ENCODE assay signal across 8 cellular contexts in the genomic region with DNA sequence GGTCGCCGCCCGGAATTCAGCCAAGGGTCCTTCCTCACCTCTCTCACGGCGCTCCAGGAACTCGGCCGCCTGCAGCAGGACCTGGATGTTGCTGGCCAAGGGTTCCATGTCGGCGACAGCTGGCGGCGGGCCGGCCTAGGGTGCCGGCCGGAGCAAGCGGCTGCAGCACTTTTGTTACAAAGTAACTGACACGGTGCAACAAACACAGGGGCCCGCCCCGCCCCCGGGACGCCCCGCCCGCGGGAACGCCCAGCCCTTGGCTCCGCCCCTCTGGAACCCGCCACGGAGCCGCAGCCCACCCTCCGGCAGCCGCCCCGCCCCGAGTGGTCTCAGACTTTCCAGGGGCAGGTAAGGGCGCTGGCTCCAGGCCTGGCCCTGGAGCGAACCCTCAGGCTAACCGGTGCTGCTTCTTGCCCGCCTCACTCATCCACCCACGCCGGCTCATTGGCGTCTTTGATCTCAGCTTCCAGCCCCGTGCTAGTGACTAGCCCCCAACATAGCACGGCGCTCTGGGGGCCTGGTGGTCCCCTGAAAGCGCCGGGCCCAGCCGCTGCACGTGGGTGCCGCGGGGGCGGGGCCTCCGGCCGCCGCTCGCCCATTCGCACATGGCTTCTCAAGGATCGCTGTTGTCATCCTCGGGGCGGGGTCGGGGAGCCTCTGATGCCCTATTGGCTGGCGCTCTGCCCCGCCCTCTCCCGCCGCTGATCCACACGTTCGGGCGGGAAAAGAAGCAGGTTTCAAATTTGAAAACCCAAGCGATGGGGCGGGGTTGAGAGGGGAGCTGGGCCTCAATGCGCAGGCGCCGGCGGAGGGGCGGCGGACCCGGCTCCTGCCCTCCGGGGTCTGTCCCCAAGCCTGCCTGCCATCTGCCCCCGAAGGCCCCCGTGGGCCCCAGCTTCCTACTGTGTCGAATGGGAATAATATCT. TPM values are rescaled to one million over a fixed set of nuclear protein-coding genes. Genes with fewer than 3 reads are reported as not detected.
DNase-seq lines count a peak whose midpoint lies in the region; ATAC-seq and TF ChIP-seq lines count a peak whose summit lies in the region.

TSS of gene MXD3 (minus strand) at position 176 of the 926 bp plus-strand sequence. CDS start at position 108, 68 bp downstream.

- peaks cover 40% of the 10 kb centered on the region for H3K36me3 Mint-ChIP-seq in Caco-2 (ENCODE audit: insufficient read depth, unreplicated experiment)

- no peaks in the 10 kb centered on the region for H3K9me3 Mint-ChIP-seq in Caco-2 (ENCODE audit: unreplicated experiment)

- H3K4me1 Mint-ChIP-seq in Caco-2 (ENCODE audit: low read depth, unreplicated experiment): peaks cover 13% of the 10 kb centered on the region

- H3K56ac ChIP-seq in mesendoderm (ENCODE audit: low read length): peak within 1 kb of the TSS; percentile 97

- no peak within 1 kb of the TSS for H4K8ac ChIP-seq in mesendoderm (ENCODE audit: low read depth, low read length)

- H4K5ac ChIP-seq in mesendoderm (ENCODE audit: low read length): no peak within 1 kb of the TSS

- H3K23ac ChIP-seq in mesendoderm (ENCODE audit: low read length): no peak within 1 kb of the TSS

- peak; percentile 74 for ATAC-seq in GM21367 (IDR thresholded peaks at IDR 0.05; ENCODE audit: unreplicated experiment)

- BruUV-seq in Caco-2 (replicated peaks; lab: Mats Ljungman, UMichigan): no TSS peak

- no peaks in the 10 kb centered on the region for H3K27me3 Mint-ChIP-seq in Caco-2 (ENCODE audit: insufficient read depth, unreplicated experiment)

- H3K27me3 ChIP-seq in Caco-2 (replicated peaks; ENCODE audit: control insufficient read depth, insufficient read depth, low read length) (no peaks in the 10 kb centered on the region), mesendoderm (ENCODE audit: insufficient read depth, low read length, poor library complexity) (no peaks in the 10 kb centered on the region)

- H3K4me2 ChIP-seq in mesendoderm (ENCODE audit: low read length): peak within 1 kb of the TSS; percentile 94

- no peak within 1 kb of the TSS for H2BK5ac ChIP-seq in mesendoderm (ENCODE audit: low read length)

- H2BK120ac ChIP-seq in mesendoderm (ENCODE audit: low read depth, low read length): no peak within 1 kb of the TSS

- intact Hi-C loops in Caco-2 (cut with micrococcal nuclease; ENCODE audit: unreplicated experiment): loop anchor here (1.0 to 2.0 kb wide), 4 partner anchors 39 to 185 kb away; partner anchors contain the start of genes LMAN2 and PDLIM7

- CTCF ChIA-PET in Caco-2 (lab: Charles Lee): interaction anchor here (0.6 to 2.4 kb wide), 12 partner anchors 14 to 299 kb away, joined by 3 to 8 read pairs (median 4); partner anchors contain the start of genes FGFR4 and LMAN2

- H3K9ac ChIP-seq in mesendoderm (ENCODE audit: low read length): peak within 1 kb of the TSS; percentile 86

- H3K36me3 ChIP-seq in Caco-2 (ENCODE audit: control insufficient read depth, insufficient read depth, low read length) (peaks cover 3% of the 10 kb centered on the region), mesendoderm (ENCODE audit: control insufficient read depth, insufficient read depth, low read length) (no peaks in the 10 kb centered on the region)

- H3K79me1 ChIP-seq in mesendoderm (ENCODE audit: low read length): no peaks in the 10 kb centered on the region

- peak within 1 kb of the TSS; percentile 68 for H3K27ac ChIP-seq in mesendoderm (ENCODE audit: low read depth, low read length)

- H2AK5ac ChIP-seq in mesendoderm (ENCODE audit: low read length): no peak within 1 kb of the TSS

- peak within 1 kb of the TSS; percentile 93 for H3K27ac Mint-ChIP-seq in Caco-2 (ENCODE audit: unreplicated experiment)

- peak; percentile 99 for DNase-seq in Caco-2
- peak; percentile 97 for DNase-seq in HT1080 (ENCODE audit: low read depth)
- peak; percentile 97 for DNase-seq in NK-92 treated with Interleukin-12 subunit alpha and Interleukin-12 subunit beta, amount 100 ng/mL, for 24 hours (lab: John Stamatoyannopoulos, UW)
- DNase-seq in activated CD8-positive, alpha-beta memory T cell treated with anti-CD3 and anti-CD28 coated beads for 1 hour (ENCODE audit: extremely low read depth in 1 of 2, low read depth in 1 of 2): peak; percentile 86 to 91
- peak; percentile 88 for DNase-seq in effector CD8-positive, alpha-beta T cell (lab: John Stamatoyannopoulos, UW)
- DNase-seq in mesendoderm: peak; percentile 99
- DNase-seq in stimulated activated CD8-positive, alpha-beta memory T cell treated with anti-CD3 and anti-CD28 coated beads, Interleukin-12 subunit alpha, Interleukin-12 subunit beta, amount 100 ng/mL, for 24 hours (ENCODE audit: extremely low read depth): peak; percentile 95

- peak within 1 kb of the TSS; percentile 93 for H3K4me3 ChIP-seq in Caco-2 (ENCODE audit: low read depth, low read length)
- H3K4me3 ChIP-seq in mesendoderm (ENCODE audit: low read length): peak within 1 kb of the TSS; percentile 61

- WGBS in mesendoderm (ENCODE audit: extremely low coverage, insufficient coverage, low lambda C conversion rate): no CpG with 5 or more reads among the region's 78 CpGs

- POLR2A ChIA-PET in Caco-2 (lab: Charles Lee): interaction anchor here (0.6 to 1.6 kb wide), 6 partner anchors 9 to 793 kb away, joined by 3 to 14 read pairs (median 6); partner anchors contain the start of genes GRK6, PRELID1 and RAB24

- peak within 1 kb of the TSS; percentile 82 for H3K4me3 Mint-ChIP-seq in Caco-2 (ENCODE audit: unreplicated experiment)

- H3K79me2 ChIP-seq in mesendoderm (ENCODE audit: control insufficient read depth, insufficient read depth, low read length): no peaks in the 10 kb centered on the region

- H3K4me1 ChIP-seq in Caco-2 (peaks cover 11% of the 10 kb centered on the region), mesendoderm (ENCODE audit: control insufficient read depth, low read depth, low read length) (peaks cover 4% of the 10 kb centered on the region)

- H2BK15ac ChIP-seq in mesendoderm (replicated peaks; ENCODE audit: low read depth): no peak within 1 kb of the TSS

- no peak for TF ChIP-seq CTCF in Caco-2 (IDR thresholded peaks at IDR 0.05; ENCODE audit: insufficient read depth in 1 of 2, low read depth in 1 of 2, low read length in 1 of 2, severe bottlenecking in 1 of 2, unreplicated experiment in 1 of 2)

- no peaks in the 10 kb centered on the region for H3K9me3 ChIP-seq in Caco-2

- no peak within 1 kb of the TSS for H3K18ac ChIP-seq in mesendoderm (ENCODE audit: low read length)

- peak within 1 kb of the TSS; percentile 22 for H3K4ac ChIP-seq in mesendoderm (ENCODE audit: low read depth, low read length)

RNA-seq across cellular contexts. Expression of gene MXD3, which starts in this region (rescaled TPM):
- total RNA-seq in Caco-2 (2022): 19.8 and 20.6 TPM in 2 replicates
- total RNA-seq in HT1080 (2014; rRNA removed; shearing (Covaris generic)): 22.3 and 24.6 TPM in 2 replicates
- 25.0 and 25.6 TPM in 2 replicates for polyA plus RNA-seq in HT1080 (2015; cell fraction: cytosol; rRNA removed)
- 48.0 and 56.3 TPM in 2 replicates for polyA plus RNA-seq in HT1080 (2015; cell fraction: nucleus; rRNA removed)
- polyA plus RNA-seq in mesendoderm (2013, experiment 1 of 2): 3.1 TPM
- 2.6 TPM for polyA plus RNA-seq in mesendoderm (2013, experiment 2 of 2)

Comparison
In these comparisons a context has a peak if more than half of its experiments do, and no peak if none do; other contexts are left out.
1. Peak in every context shown above with its lines: DNase-seq, ATAC-seq, H3K4me3 ChIP-seq and H3K27ac ChIP-seq.